In the genomic region with DNA sequence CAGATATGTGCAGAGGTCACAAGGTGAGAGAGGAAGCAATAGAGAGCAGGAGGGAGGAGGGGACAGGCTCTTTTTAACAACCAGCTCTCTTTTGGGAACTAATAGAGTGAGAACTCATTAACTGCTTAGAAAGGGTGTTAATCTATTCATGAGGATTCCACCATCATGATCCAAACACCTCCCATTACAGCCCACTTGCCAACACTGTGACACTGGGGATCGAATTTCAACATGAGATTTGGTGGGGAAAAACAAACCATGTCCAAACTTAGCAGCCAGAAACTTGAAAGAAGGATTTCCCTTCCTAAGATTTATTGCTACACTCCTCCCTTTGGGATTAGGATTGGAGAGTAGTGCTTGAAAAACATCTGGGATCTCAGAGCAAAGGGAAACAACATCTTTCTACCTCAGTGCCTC, we compare ENCODE assay signal across 17 cellular contexts.
DNase-seq lines count a peak whose midpoint lies in the region; TF ChIP-seq lines count a peak whose summit lies in the region.
"Had no signal": no experiment of that assay in that cellular context is flagged by ENCODE, and none has a peak within 500 bp of the region (broad histone marks: within the 10 kb centered on the region; RNA-seq: fewer than 3 reads in every experiment).

No MANE protein-coding gene starts in this region.

- TF ChIP-seq POLR2A in uterus (IDR thresholded peaks at IDR 0.05): no peak

- H3K27ac ChIP-seq in ectodermal cell (ENCODE audit: insufficient read depth, low read depth, low read length, poor library complexity, severe bottlenecking): peak overlapping the region; percentile 62
- peak overlapping the region; percentile 64 to 67 for H3K27ac ChIP-seq in uterus
- H3K27ac ChIP-seq: HL-60, SJCRH30 had no signal

- H3K4me3 ChIP-seq in ectodermal cell (ENCODE audit: insufficient read depth, low read depth, low read length): no peak overlapping the region
- H3K4me3 ChIP-seq in uterus: no peak overlapping the region
- H3K4me3 ChIP-seq: SJCRH30 had no signal

- 60 to 92% methylated on average over 1 of the region's 1 CpG for WGBS in ectodermal cell, 2 experiments

- H3K4me1 ChIP-seq in ectodermal cell (ENCODE audit: control insufficient read depth, insufficient read depth, low read length): peaks cover 13% of the 10 kb centered on the region
- no peaks in the 10 kb centered on the region for H3K4me1 ChIP-seq in uterus
- H3K4me1 ChIP-seq: SJCRH30 had no signal

- in situ Hi-C loops in KBM-7 (cut with MboI; ENCODE audit: low pct_unique_long_range_greater_than_20kb, low sequenced_read_pairs): no loop called here

- H3K36me3 ChIP-seq in ectodermal cell (ENCODE audit: control insufficient read depth, insufficient read depth, low read length) (no peaks in the 10 kb centered on the region), uterus (no peaks in the 10 kb centered on the region)
- H3K36me3 ChIP-seq: SJCRH30 had no signal

- intact Hi-C loops in uterus (cut with DNase I; ENCODE audit: low total_unique reads): no loop called here

- H3K27me3 ChIP-seq in ectodermal cell (ENCODE audit: control insufficient read depth, insufficient read depth, low read length, poor library complexity, severe bottlenecking) (no peaks in the 10 kb centered on the region), uterus (no peaks in the 10 kb centered on the region)

- no peak for TF ChIP-seq CTCF in uterus (IDR thresholded peaks at IDR 0.05)

- H3K9me3 ChIP-seq in ectodermal cell (ENCODE audit: control insufficient read depth, low read length) (no peaks in the 10 kb centered on the region), uterus (no peaks in the 10 kb centered on the region)
- H3K9me3 ChIP-seq: SJCRH30 had no signal

- DNase-seq in NCI-H446 (lab: John Stamatoyannopoulos, UW): peak; percentile 41 to 76
- peak; percentile 26 for DNase-seq in iPS-NIHi11 (ENCODE audit: low spot score)
- DNase-seq in uterus: peak; percentile 36 to 50
- no peak for DNase-seq in KBM-7
- DNase-seq in pons (ENCODE audit: low spot score): no peak
- no peak for DNase-seq in dermis blood vessel endothelial cell
- DNase-seq: activated CD4-positive, alpha-beta memory T cell treated with anti-CD3 and anti-CD28 coated beads, Interleukin-2, amount 10 ng/mL, durations not matched to agents 7 days and 5 days; CD4-positive, CD25-positive, alpha-beta regulatory T cell; Karpas-422; kidney; NCI-H187; NK-92 treated with Interleukin-12 subunit alpha and Interleukin-12 subunit beta, amount 100 ng/mL, for 24 hours; retina; SJCRH30; stimulated activated CD4-positive, alpha-beta T cell treated with anti-CD3 and anti-CD28 coated beads, Interleukin-4, amount 100 ng/mL, for 1 hour had no signal

Comparison
In these comparisons a context has a peak if more than half of its experiments do, and no peak if none do; other contexts are left out.
1. DNase-seq: peak in NCI-H446 (2 of 2), iPS-NIHi11 (single experiment) and uterus (2 of 2); none in KBM-7 (single experiment), pons (single experiment) and dermis blood vessel endothelial cell (single experiment).